In the genomic region with DNA sequence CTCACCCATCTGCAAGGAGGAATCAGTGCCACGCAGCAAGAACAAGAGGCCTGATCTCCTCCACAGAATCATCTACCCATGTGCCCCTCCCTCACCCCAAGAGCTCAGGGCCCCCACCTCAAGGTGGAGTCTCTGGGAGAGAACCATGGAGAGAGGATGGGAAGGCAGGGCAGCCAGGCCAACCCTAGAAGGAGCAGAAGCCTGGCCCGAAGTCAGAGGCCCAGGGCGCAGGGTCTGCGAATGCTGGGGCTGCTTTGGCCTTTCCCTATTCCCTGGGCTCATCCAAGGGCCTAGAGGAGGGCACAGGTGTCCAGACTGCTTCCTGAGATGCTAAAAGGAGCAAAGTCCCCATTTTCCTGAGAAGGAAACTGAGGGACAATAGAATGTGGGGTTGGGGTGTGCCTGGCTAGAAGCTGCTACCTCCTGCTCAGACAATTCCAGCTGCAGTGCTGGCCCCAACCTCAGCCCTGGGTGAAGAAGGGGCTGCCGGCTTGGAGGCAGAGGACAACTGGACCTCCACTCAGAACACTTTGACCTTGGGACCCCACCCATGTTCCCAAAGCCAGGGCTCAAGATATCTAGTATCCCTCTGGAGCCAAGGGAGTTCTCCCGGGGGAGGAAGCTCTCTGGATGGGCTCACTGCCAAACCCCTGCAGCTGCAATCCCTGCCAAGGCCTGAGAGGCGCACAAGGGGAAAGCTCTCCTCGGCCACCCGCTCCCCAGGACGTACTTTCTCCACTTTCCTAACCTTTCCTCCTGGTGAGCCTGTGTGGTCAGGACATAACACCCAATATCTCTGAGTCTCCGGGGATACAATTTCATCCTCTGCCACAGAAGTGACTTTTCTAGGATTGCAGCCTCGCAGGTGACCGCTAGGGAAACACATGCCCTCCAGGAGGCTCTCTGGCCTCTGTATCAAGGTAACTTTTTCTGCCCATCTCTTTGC, we compare ENCODE assay signal across 8 cellular contexts. TPM values are rescaled to one million over a fixed set of nuclear protein-coding genes. Genes with fewer than 3 reads are reported as not detected.
DNase-seq lines count a peak whose midpoint lies in the region; ATAC-seq and TF ChIP-seq lines count a peak whose summit lies in the region.

No MANE protein-coding gene starts in this region.

- no peaks in the 10 kb centered on the region for H3K27me3 Mint-ChIP-seq in CD8-positive, alpha-beta T cell (ENCODE audit: low read depth)
- H3K27me3 Mint-ChIP-seq in activated naive CD8-positive, alpha-beta T cell treated with anti-CD3 and anti-CD28 coated beads for 36 hours = peaks cover 5% of the 10 kb centered on the region
- H3K27me3 Mint-ChIP-seq in activated CD8-positive, alpha-beta T cell treated with anti-CD3 and anti-CD28 coated beads for 36 hours = peaks cover 1% of the 10 kb centered on the region

- POLR2A ChIA-PET in CD8-positive, alpha-beta T cell (lab: Charles Lee) = no interaction called here
- POLR2A ChIA-PET in activated CD8-positive, alpha-beta T cell treated with anti-CD3 and anti-CD28 coated beads for 36 hours (lab: Charles Lee) = interaction anchor here (1.5 kb wide), 1 partner anchor 29 kb away, joined by 3 read pairs; no protein-coding TSS in a partner anchor

- intact Hi-C loops in ascending aorta (cut with DNase I) = no loop called here
- intact Hi-C loops in CD8-positive, alpha-beta T cell (cut with DNase I, micrococcal nuclease) = loop anchor here in 1 of 2 experiments (10.0 kb wide), 1 partner anchor 84 kb away; a partner anchor contains a TSS
- intact Hi-C loops in activated CD8-positive, alpha-beta T cell treated with anti-CD3 and anti-CD28 coated beads for 36 hours (cut with micrococcal nuclease) = no loop called here

- H3K9me3 Mint-ChIP-seq in stimulated activated effector memory CD8-positive, alpha-beta T cell treated with anti-CD3 and anti-CD28 coated beads, Interleukin-12 subunit alpha, Interleukin-12 subunit beta, amount 100 ng/mL, for 72 hours = no peaks in the 10 kb centered on the region
- no peaks in the 10 kb centered on the region for H3K9me3 Mint-ChIP-seq in CD8-positive, alpha-beta T cell
- H3K9me3 Mint-ChIP-seq in activated naive CD8-positive, alpha-beta T cell treated with anti-CD3 and anti-CD28 coated beads for 36 hours = no peaks in the 10 kb centered on the region
- H3K9me3 Mint-ChIP-seq in activated CD8-positive, alpha-beta T cell treated with anti-CD3 and anti-CD28 coated beads for 36 hours = no peaks in the 10 kb centered on the region

- H3K4me3 Mint-ChIP-seq in stimulated activated effector memory CD8-positive, alpha-beta T cell treated with anti-CD3 and anti-CD28 coated beads, Interleukin-12 subunit alpha, Interleukin-12 subunit beta, amount 100 ng/mL, for 72 hours = no peak overlapping the region
- H3K4me3 Mint-ChIP-seq in CD8-positive, alpha-beta T cell = no peak overlapping the region
- H3K4me3 Mint-ChIP-seq in activated naive CD8-positive, alpha-beta T cell treated with anti-CD3 and anti-CD28 coated beads for 36 hours = no peak overlapping the region
- H3K4me3 Mint-ChIP-seq in activated CD8-positive, alpha-beta T cell treated with anti-CD3 and anti-CD28 coated beads for 36 hours = no peak overlapping the region

- CTCF ChIA-PET in CD8-positive, alpha-beta T cell (lab: Charles Lee) = interaction anchor here (1.1 to 2.2 kb wide), 2 partner anchors 7 to 48 kb away, joined by 4 to 8 read pairs; no protein-coding TSS in a partner anchor
- CTCF ChIA-PET in activated CD8-positive, alpha-beta T cell treated with anti-CD3 and anti-CD28 coated beads for 36 hours (lab: Charles Lee) = interaction anchor here (1.1 to 3.8 kb wide), 5 partner anchors 7 to 102 kb away, joined by 3 to 33 read pairs (median 6); no protein-coding TSS in a partner anchor

- H3K9me3 ChIP-seq in ascending aorta = no peaks in the 10 kb centered on the region
- no peaks in the 10 kb centered on the region for H3K9me3 ChIP-seq in CD8-positive, alpha-beta T cell (ENCODE audit: low read length)

- H3K36me3 ChIP-seq in GM06990 (ENCODE audit: control insufficient read depth, insufficient read depth, low read length) (no peaks in the 10 kb centered on the region), ascending aorta (no peaks in the 10 kb centered on the region)
- no peaks in the 10 kb centered on the region for H3K36me3 ChIP-seq in CD8-positive, alpha-beta T cell (ENCODE audit: insufficient read depth, low read length)

- peaks cover 5% of the 10 kb centered on the region for H3K36me3 Mint-ChIP-seq in stimulated activated effector memory CD8-positive, alpha-beta T cell treated with anti-CD3 and anti-CD28 coated beads, Interleukin-12 subunit alpha, Interleukin-12 subunit beta, amount 100 ng/mL, for 72 hours
- no peaks in the 10 kb centered on the region for H3K36me3 Mint-ChIP-seq in CD8-positive, alpha-beta T cell
- no peaks in the 10 kb centered on the region for H3K36me3 Mint-ChIP-seq in activated naive CD8-positive, alpha-beta T cell treated with anti-CD3 and anti-CD28 coated beads for 36 hours
- no peaks in the 10 kb centered on the region for H3K36me3 Mint-ChIP-seq in activated CD8-positive, alpha-beta T cell treated with anti-CD3 and anti-CD28 coated beads for 36 hours (ENCODE audit: low read depth)

- H3K27ac Mint-ChIP-seq in stimulated activated effector memory CD8-positive, alpha-beta T cell treated with anti-CD3 and anti-CD28 coated beads, Interleukin-12 subunit alpha, Interleukin-12 subunit beta, amount 100 ng/mL, for 72 hours = peak overlapping the region; percentile 26
- no peak overlapping the region for H3K27ac Mint-ChIP-seq in CD8-positive, alpha-beta T cell
- H3K27ac Mint-ChIP-seq in activated naive CD8-positive, alpha-beta T cell treated with anti-CD3 and anti-CD28 coated beads for 36 hours = no peak overlapping the region
- no peak overlapping the region for H3K27ac Mint-ChIP-seq in activated CD8-positive, alpha-beta T cell treated with anti-CD3 and anti-CD28 coated beads for 36 hours

- H3K4me1 ChIP-seq in ascending aorta = peaks cover 4 to 10% of the 10 kb centered on the region in 2 donors
- peaks cover 25% of the 10 kb centered on the region for H3K4me1 ChIP-seq in CD8-positive, alpha-beta T cell (ENCODE audit: insufficient read depth, low read length)

- DNase-seq in GM06990 (ENCODE audit: extremely low read depth, insufficient read length) = no peak
- DNase-seq in NCI-H2029 treated with DMSO at 0.1 percent for 48 hours (lab: John Stamatoyannopoulos, UW) = peak; percentile 66
- DNase-seq in ascending aorta (ENCODE audit: low spot score in 2 of 2) = peak; percentile 30 to 84
- peak; percentile 13 to 35 for DNase-seq in hippocampal formation (lab: John Stamatoyannopoulos, UW)
- no peak for DNase-seq in stimulated activated effector memory CD8-positive, alpha-beta T cell treated with anti-CD3 and anti-CD28 coated beads, Interleukin-12 subunit alpha, Interleukin-12 subunit beta, amount 100 ng/mL, for 72 hours (ENCODE audit: low spot score in 2 of 2)
- no peak for DNase-seq in CD8-positive, alpha-beta T cell
- no peak for DNase-seq in activated naive CD8-positive, alpha-beta T cell treated with anti-CD3 and anti-CD28 coated beads for 36 hours
- DNase-seq in activated CD8-positive, alpha-beta T cell treated with anti-CD3 and anti-CD28 coated beads for 36 hours = no peak

- no peaks in the 10 kb centered on the region; the same call in 1 of the 2 replicates for H3K27me3 ChIP-seq in GM06990 (replicated peaks; ENCODE audit: control insufficient read depth, insufficient read depth, low read length)
- no peaks in the 10 kb centered on the region for H3K27me3 ChIP-seq in ascending aorta
- H3K27me3 ChIP-seq in CD8-positive, alpha-beta T cell (ENCODE audit: insufficient read depth, low read length) = no peaks in the 10 kb centered on the region

- no peak for ATAC-seq in stimulated activated effector memory CD8-positive, alpha-beta T cell treated with anti-CD3 and anti-CD28 coated beads, Interleukin-12 subunit alpha, Interleukin-12 subunit beta, amount 100 ng/mL, for 72 hours
- no peak for ATAC-seq in CD8-positive, alpha-beta T cell
- no peak for ATAC-seq in activated CD8-positive, alpha-beta T cell treated with anti-CD3 and anti-CD28 coated beads for 36 hours

- H3K27ac ChIP-seq in ascending aorta = no peak overlapping the region
- no peak overlapping the region for H3K27ac ChIP-seq in CD8-positive, alpha-beta T cell (ENCODE audit: low read depth, low read length)

- peaks cover 47% of the 10 kb centered on the region for H3K4me1 Mint-ChIP-seq in stimulated activated effector memory CD8-positive, alpha-beta T cell treated with anti-CD3 and anti-CD28 coated beads, Interleukin-12 subunit alpha, Interleukin-12 subunit beta, amount 100 ng/mL, for 72 hours
- H3K4me1 Mint-ChIP-seq in CD8-positive, alpha-beta T cell (ENCODE audit: low read depth) = peaks cover 42% of the 10 kb centered on the region
- peaks cover 21% of the 10 kb centered on the region for H3K4me1 Mint-ChIP-seq in activated naive CD8-positive, alpha-beta T cell treated with anti-CD3 and anti-CD28 coated beads for 36 hours
- H3K4me1 Mint-ChIP-seq in activated CD8-positive, alpha-beta T cell treated with anti-CD3 and anti-CD28 coated beads for 36 hours (ENCODE audit: low read depth) = peaks cover 22% of the 10 kb centered on the region

- H3K4me3 ChIP-seq in GM06990 (replicated peaks; ENCODE audit: low read depth, low read length) = no peak overlapping the region
- H3K4me3 ChIP-seq in ascending aorta = no peak overlapping the region
- no peak overlapping the region for H3K4me3 ChIP-seq in CD8-positive, alpha-beta T cell (ENCODE audit: low read depth, low read length)

- TF ChIP-seq CTCF in GM06990 (IDR thresholded peaks at IDR 0.05; ENCODE audit: insufficient read depth, low read length, poor library complexity, severe bottlenecking) = peak; percentile 11
- TF ChIP-seq CTCF in ascending aorta (IDR thresholded peaks at IDR 0.05) = peak; percentile 57 to 84 (median 76)
- TF ChIP-seq CTCF in CD8-positive, alpha-beta T cell (IDR thresholded peaks at IDR 0.05) = no peak
- no peak for TF ChIP-seq CTCF in activated CD8-positive, alpha-beta T cell treated with anti-CD3 and anti-CD28 coated beads for 36 hours (IDR thresholded peaks at IDR 0.05)

RNA-seq across cellular contexts. Expression of a gene that starts 16.6 kb away (rescaled TPM):
- not detected for total RNA-seq in ascending aorta
- not detected for total RNA-seq in CD8-positive, alpha-beta T cell
- total RNA-seq in activated naive CD8-positive, alpha-beta T cell treated with anti-CD3 and anti-CD28 coated beads for 36 hours = under 1 TPM in 1 of 2 experiments, not detected in 1; 0.78 TPM
- total RNA-seq in activated CD8-positive, alpha-beta T cell treated with anti-CD3 and anti-CD28 coated beads for 36 hours = under 1 TPM; 0.58 to 0.81 TPM

RNA-seq across cellular contexts. Expression of a gene that starts 17.4 kb away (rescaled TPM):
- total RNA-seq in ascending aorta = not detected
- not detected for total RNA-seq in CD8-positive, alpha-beta T cell
- total RNA-seq in activated naive CD8-positive, alpha-beta T cell treated with anti-CD3 and anti-CD28 coated beads for 36 hours = under 1 TPM; 0.12 to 0.19 TPM
- under 1 TPM in 1 of 2 experiments, not detected in 1; 0.13 TPM for total RNA-seq in activated CD8-positive, alpha-beta T cell treated with anti-CD3 and anti-CD28 coated beads for 36 hours

Comparison
In these comparisons a context has a peak if more than half of its experiments do, and no peak if none do; other contexts are left out.
1. DNase-seq: peak in NCI-H2029 treated with DMSO at 0.1 percent for 48 hours (single experiment), ascending aorta (2 of 2) and hippocampal formation (2 of 2); none in GM06990 (single experiment), stimulated activated effector memory CD8-positive, alpha-beta T cell treated with anti-CD3 and anti-CD28 coated beads, Interleukin-12 subunit alpha, Interleukin-12 subunit beta, amount 100 ng/mL, for 72 hours (0 of 2), CD8-positive, alpha-beta T cell (0 of 7), activated naive CD8-positive, alpha-beta T cell treated with anti-CD3 and anti-CD28 coated beads for 36 hours (single experiment) and activated CD8-positive, alpha-beta T cell treated with anti-CD3 and anti-CD28 coated beads for 36 hours (single experiment).
2. CTCF ChIP-seq: peak in GM06990 (single experiment) and ascending aorta (3 of 3); none in CD8-positive, alpha-beta T cell (single experiment) and activated CD8-positive, alpha-beta T cell treated with anti-CD3 and anti-CD28 coated beads for 36 hours (single experiment).